Comparison of ENCODE assay signal across 7 cellular contexts in genomic region chr20:30723511-30723910, GRCh38.
DNase-seq lines count a peak whose midpoint lies in the region; ATAC-seq and TF ChIP-seq lines count a peak whose summit lies in the region.
"Not testable (repeated sequence)": the region's sequence is repeated elsewhere in the genome, so short reads cannot be mapped to it uniquely, and the experiment has no call there.

No MANE protein-coding gene starts in this region.

- peak overlapping the region; percentile 68 for H3K4me3 Mint-ChIP-seq in activated T-cell treated with anti-CD3 and anti-CD28 coated beads, Interleukin-2, amount 50 U/mL, for 4 hours

- not testable (repeated sequence) for ATAC-seq in RWPE2 (ENCODE audit: low read depth); activated T-cell treated with anti-CD3 and anti-CD28 coated beads, Interleukin-2, amount 50 U/mL, for 4 hours; heart left ventricle; right lobe of liver

- not testable (repeated sequence) for H3K9ac ChIP-seq in colonic mucosa (ENCODE audit: low read depth in 2 of 2, low read length in 2 of 2); rectal smooth muscle tissue (ENCODE audit: low read length)

- not testable (repeated sequence) for H3K27me3 ChIP-seq in H7 (ENCODE audit: control insufficient read depth, insufficient read depth, low read length); RWPE2 (ENCODE audit: insufficient read depth, poor library complexity, severe bottlenecking); colonic mucosa; heart left ventricle; right lobe of liver; rectal smooth muscle tissue (ENCODE audit: control insufficient read depth, insufficient read depth, low read length)

- not testable (repeated sequence) for H3K9me3 Mint-ChIP-seq in activated T-cell treated with anti-CD3 and anti-CD28 coated beads, Interleukin-2, amount 50 U/mL, for 4 hours

- H3K9me3 ChIP-seq in RWPE2 (ENCODE audit: severe bottlenecking); colonic mucosa; heart left ventricle; right lobe of liver: not testable (repeated sequence)

- not testable (repeated sequence) for TF ChIP-seq CTCF in RWPE2 (IDR thresholded peaks at IDR 0.05; ENCODE audit: poor library complexity, severe bottlenecking); colonic mucosa (IDR thresholded peaks at IDR 0.05); heart left ventricle (IDR thresholded peaks at IDR 0.05); right lobe of liver (IDR thresholded peaks at IDR 0.05)

- not testable (repeated sequence) for H3K4me1 Mint-ChIP-seq in activated T-cell treated with anti-CD3 and anti-CD28 coated beads, Interleukin-2, amount 50 U/mL, for 4 hours (ENCODE audit: low read depth)

- DNase-seq in H7 (peak; percentile 21), colonic mucosa (peak; percentile 24), heart left ventricle (peak in 1 of 5 donors; percentile 27), right lobe of liver (peak in 2 of 3 donors; percentile 36 to 43)
- DNase-seq in RWPE2 (ENCODE audit: low spot score); activated T-cell treated with anti-CD3 and anti-CD28 coated beads, Interleukin-2, amount 50 U/mL, for 4 hours: not testable (repeated sequence)

- H3K27me3 Mint-ChIP-seq in activated T-cell treated with anti-CD3 and anti-CD28 coated beads, Interleukin-2, amount 50 U/mL, for 4 hours (ENCODE audit: low read depth) = not testable (repeated sequence)

- not testable (repeated sequence) for H3K4me1 ChIP-seq in RWPE2 (ENCODE audit: insufficient read depth, poor library complexity, severe bottlenecking); colonic mucosa; heart left ventricle; right lobe of liver; rectal smooth muscle tissue (ENCODE audit: control insufficient read depth, insufficient read depth, low read length)

- H3K27ac ChIP-seq in RWPE2 (ENCODE audit: poor library complexity, severe bottlenecking); colonic mucosa; right lobe of liver; rectal smooth muscle tissue (ENCODE audit: low read depth, low read length): not testable (repeated sequence)
- H3K27ac ChIP-seq in heart left ventricle = peak overlapping the region in 1 of 12 donors; percentile 14

- H3K4me3 ChIP-seq in H7 (ENCODE audit: insufficient read depth, low read depth, low read length) (peak overlapping the region; percentile 12; the same call in 1 of the 2 replicates), RWPE2 (ENCODE audit: severe bottlenecking) (peak overlapping the region; percentile 35), colonic mucosa (peak overlapping the region; percentile 9), heart left ventricle (peak overlapping the region in 11 of 12 donors; percentile 21 to 54 (median 40)), right lobe of liver (peak overlapping the region in 2 of 3 donors; percentile 25 to 31), rectal smooth muscle tissue (ENCODE audit: low read length) (peak overlapping the region; percentile 15)

- not testable (repeated sequence) for H3K36me3 ChIP-seq in H7 (replicated peaks; ENCODE audit: control insufficient read depth, insufficient read depth, low read length); RWPE2 (ENCODE audit: low read depth); colonic mucosa; heart left ventricle; right lobe of liver; rectal smooth muscle tissue (ENCODE audit: control insufficient read depth, insufficient read depth, low read length)

- intact Hi-C loops in colonic mucosa (cut with DNase I); heart left ventricle (cut with DNase I); right lobe of liver (cut with DNase I): not testable (repeated sequence)

- H3K36me3 Mint-ChIP-seq in activated T-cell treated with anti-CD3 and anti-CD28 coated beads, Interleukin-2, amount 50 U/mL, for 4 hours (ENCODE audit: insufficient read depth) = not testable (repeated sequence)

- TF ChIP-seq POLR2A in heart left ventricle (IDR thresholded peaks at IDR 0.05); right lobe of liver (IDR thresholded peaks at IDR 0.05): not testable (repeated sequence)

- WGBS in heart left ventricle, 4 donors = 8 to 40% (median 13%) methylated on average over 19 to 27 of the region's 27 CpGs
- WGBS in right lobe of liver (ENCODE audit: insufficient coverage, low coverage, low lambda C conversion rate, missing lambda C conversion rate) = 35% methylated on average over 6 of the region's 27 CpGs
